Comparison of ENCODE assay signal across 9 cellular contexts in the genomic region with DNA sequence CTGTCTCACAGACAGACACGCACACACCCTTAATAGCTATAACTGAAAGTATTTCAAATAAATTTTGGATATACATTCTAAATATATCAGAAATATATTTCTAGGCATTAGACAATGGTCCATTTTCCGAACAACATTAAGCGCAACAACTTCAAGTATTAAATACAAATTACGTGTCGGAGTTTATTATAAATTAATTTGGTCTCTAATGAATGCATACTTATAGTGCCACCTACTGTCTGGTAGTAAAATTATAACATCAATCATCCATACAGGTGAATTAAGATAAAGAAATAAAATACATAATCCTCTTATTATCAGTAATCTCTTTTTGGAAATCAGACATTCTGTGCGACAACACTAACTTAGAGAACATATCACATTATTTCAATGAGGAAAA. TPM values are rescaled to one million over a fixed set of nuclear protein-coding genes. Genes with fewer than 3 reads are reported as not detected.
DNase-seq lines count a peak whose midpoint lies in the region; ATAC-seq and TF ChIP-seq lines count a peak whose summit lies in the region.
"Had no signal": no experiment of that assay in that cellular context is flagged by ENCODE, and none has a peak within 500 bp of the region (broad histone marks: within the 10 kb centered on the region; RNA-seq: fewer than 3 reads in every experiment).

No MANE protein-coding gene starts in this region.

- TF ChIP-seq CTCF in PC-3 (conservative IDR thresholded peaks at IDR 0.05; ENCODE audit: low read depth, low read length) (peak; percentile 67), tibial artery (IDR thresholded peaks at IDR 0.05) (peak; percentile 34 to 35)

- no peak overlapping the region for H3K4me2 ChIP-seq in PC-3 (ENCODE audit: low read length)

- intact Hi-C loops in PC-3 (cut with micrococcal nuclease) (loop anchor here (1.0 to 10.0 kb wide), 2 partner anchors 322 to 414 kb away; a partner anchor contains a TSS), tibial artery (cut with DNase I; ENCODE audit: low total_unique reads) (no loop called here)

- H3K4me1 ChIP-seq in PC-3 (ENCODE audit: insufficient read depth, low read length) (peaks cover 12% of the 10 kb centered on the region; the same call in 1 of the 2 replicates), tibial artery (no peaks in the 10 kb centered on the region)
- H3K4me1 ChIP-seq: HAP-1 had no signal

- no peak overlapping the region for H3K4me3 ChIP-seq in PC-3 (ENCODE audit: low read length)
- H3K4me3 ChIP-seq in tibial artery = no peak overlapping the region
- H3K4me3 ChIP-seq: HAP-1 had no signal

- H3K27ac ChIP-seq in PC-3 (ENCODE audit: low read length) = no peak overlapping the region
- H3K27ac ChIP-seq in tibial artery = no peak overlapping the region

- H3K9me2 ChIP-seq in PC-3 (replicated peaks; ENCODE audit: low read length) = no peaks in the 10 kb centered on the region

- H3K79me2 ChIP-seq in PC-3 (ENCODE audit: low read length) = no peaks in the 10 kb centered on the region

- H3K27me3 ChIP-seq in PC-3 (ENCODE audit: low read length) (no peaks in the 10 kb centered on the region), tibial artery (no peaks in the 10 kb centered on the region)

- H3K9me3 ChIP-seq in PC-3 (ENCODE audit: low read length) (no peaks in the 10 kb centered on the region), tibial artery (no peaks in the 10 kb centered on the region)
- H3K9me3 ChIP-seq: HAP-1 had no signal

- BruUV-seq in PC-3 (replicated peaks; lab: Mats Ljungman, UMichigan) = no TSS peak

- H2AFZ ChIP-seq in PC-3 (ENCODE audit: low read length) = no peak overlapping the region

- H4K20me1 ChIP-seq in PC-3 (ENCODE audit: low read length) = no peaks in the 10 kb centered on the region

- H3K36me3 ChIP-seq in PC-3 (ENCODE audit: low read depth, low read length) = no peaks in the 10 kb centered on the region
- H3K36me3 ChIP-seq in tibial artery = no peaks in the 10 kb centered on the region
- H3K36me3 ChIP-seq: HAP-1 had no signal

- no peak for ATAC-seq in PC-3
- ATAC-seq in GM18498 (IDR thresholded peaks at IDR 0.05; ENCODE audit: unreplicated experiment) = no peak

- POLR2A ChIA-PET in PC-3 (lab: Charles Lee; ENCODE audit: unreplicated experiment) = interaction anchor here (0.6 kb wide), 1 partner anchor 507 kb away, joined by 3 read pairs; no protein-coding TSS in a partner anchor

- CTCF ChIA-PET in PC-3 (lab: Charles Lee) = interaction anchor here (0.7 to 1.2 kb wide), 3 partner anchors 29 to 321 kb away, joined by 3 to 4 read pairs (median 4); no protein-coding TSS in a partner anchor

- H3K9ac ChIP-seq in PC-3 (ENCODE audit: low read length) = no peak overlapping the region

- DNase-seq in NCI-H748 treated with DMSO at 0.1 percent for 48 hours (lab: John Stamatoyannopoulos, UW) (peak; percentile 22), NCI-H748 (lab: John Stamatoyannopoulos, UW; ENCODE audit: unreplicated experiment) (no peak), PC-3 (peak; percentile 30), fibroblast of peridontal ligament (ENCODE audit: extremely low read depth) (peak; percentile 29), tibial artery (no peak), activated gamma-delta T cell treated with Interleukin-2 at 50 U/mL for 16 hours (no peak)
- DNase-seq in stimulated activated CD4-positive, alpha-beta T cell treated with anti-CD3 and anti-CD28 coated beads, Interleukin-4, amount 100 ng/mL, for 24 hours = no peak

- H3F3A ChIP-seq in PC-3 (ENCODE audit: low read length, unreplicated experiment) = no peaks in the 10 kb centered on the region

RNA-seq across cellular contexts. Expression of a gene that starts 27.2 kb away (rescaled TPM):
- total RNA-seq in PC-3 (2014; rRNA removed) = 25.0 and 47.6 TPM in 2 replicates

Comparison
In these comparisons a context has a peak if more than half of its experiments do, and no peak if none do; other contexts are left out.
1. DNase-seq: peak in NCI-H748 treated with DMSO at 0.1 percent for 48 hours (single experiment), PC-3 (single experiment) and fibroblast of peridontal ligament (single experiment); none in NCI-H748 (single experiment), tibial artery (0 of 2), stimulated activated CD4-positive, alpha-beta T cell treated with anti-CD3 and anti-CD28 coated beads, Interleukin-4, amount 100 ng/mL, for 24 hours (single experiment) and activated gamma-delta T cell treated with Interleukin-2 at 50 U/mL for 16 hours (single experiment).